9 cellular contexts compared by ENCODE assay signal in the genomic region with DNA sequence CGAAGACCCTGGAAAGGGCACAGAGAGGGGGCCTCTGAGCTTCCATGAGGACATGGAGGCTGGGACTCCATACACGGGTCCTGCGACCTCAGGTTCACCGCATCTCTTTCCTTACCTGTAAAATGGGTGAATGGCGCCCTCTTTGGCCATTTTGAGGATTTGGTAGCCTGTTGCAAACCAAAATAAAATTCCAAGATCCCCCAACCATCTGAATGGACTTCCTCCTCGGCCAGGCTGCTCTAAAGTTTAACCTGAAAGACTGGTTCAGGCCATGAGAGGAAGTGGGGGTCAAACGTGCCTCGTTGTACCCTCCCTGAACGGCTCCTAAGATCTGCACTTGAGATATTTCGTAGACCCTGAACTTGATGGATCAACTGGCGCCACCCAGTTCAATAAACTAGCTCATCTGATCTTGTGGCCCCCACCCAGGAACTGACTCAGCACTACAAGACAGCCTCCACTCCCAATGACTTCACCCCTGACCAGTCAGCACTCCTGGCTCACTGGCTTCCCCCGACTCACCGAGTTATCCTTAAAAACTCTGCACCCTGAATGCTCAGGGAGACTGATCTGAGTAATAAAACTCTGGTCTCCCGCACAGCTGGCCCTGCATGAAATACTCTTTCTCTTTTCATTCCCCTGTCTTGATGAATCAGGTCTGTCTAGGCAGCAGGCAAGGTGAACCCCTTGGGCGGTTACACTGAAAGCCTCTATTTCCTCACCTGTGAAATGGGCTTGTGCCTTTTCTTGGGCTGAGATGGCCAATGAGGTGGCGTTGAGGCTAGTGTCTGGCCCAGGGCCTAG. TPM values are rescaled to one million over a fixed set of nuclear protein-coding genes. Genes with fewer than 3 reads are reported as not detected.
A peak's percentile ranks its signal among the peaks of the same experiment; 100 is the strongest.
DNase-seq lines count a peak whose midpoint lies in the region; ATAC-seq and TF ChIP-seq lines count a peak whose summit lies in the region.
"Had no signal": no experiment of that assay in that cellular context is flagged by ENCODE, and none has a peak within 500 bp of the region (broad histone marks: within the 10 kb centered on the region; RNA-seq: fewer than 3 reads in every experiment).

No MANE protein-coding gene starts in this region.

- DNase-seq in DMS53 (lab: John Stamatoyannopoulos, UW), result peak; percentile 67
- DNase-seq in IMR-90, result peak; percentile 51
- DNase-seq in brain microvascular endothelial cell, result peak; percentile 71
- peak; percentile 90 for DNase-seq in mesendoderm
- no peak for DNase-seq in SIG-M5 (lab: John Stamatoyannopoulos, UW)
- no peak for DNase-seq in middle frontal gyrus (ENCODE audit: extremely low spot score, low spot score)
- no peak for DNase-seq in stimulated activated effector memory CD8-positive, alpha-beta T cell treated with anti-CD3 and anti-CD28 coated beads, Interleukin-12 subunit alpha, Interleukin-12 subunit beta, amount 100 ng/mL, for 72 hours (ENCODE audit: low spot score in 2 of 2)
- no peak for DNase-seq in anterior cingulate cortex (lab: John Stamatoyannopoulos, UW)

- H3K9me3 Mint-ChIP-seq in stimulated activated effector memory CD8-positive, alpha-beta T cell treated with anti-CD3 and anti-CD28 coated beads, Interleukin-12 subunit alpha, Interleukin-12 subunit beta, amount 100 ng/mL, for 72 hours, result no peaks in the 10 kb centered on the region

- no peak overlapping the region for H4K91ac ChIP-seq in IMR-90 (ENCODE audit: insufficient read depth, low read depth, low read length)

- H2BK120ac ChIP-seq in IMR-90 (ENCODE audit: low read depth, low read length) (no peak overlapping the region; the same call in 1 of the 2 replicates), mesendoderm (ENCODE audit: low read depth, low read length) (no peak overlapping the region)

- peaks cover 29% of the 10 kb centered on the region for H3K27me3 ChIP-seq in IMR-90 (ENCODE audit: control insufficient read depth, insufficient read depth, low read length)
- H3K27me3 ChIP-seq in brain microvascular endothelial cell (replicated peaks), result no peaks in the 10 kb centered on the region
- H3K27me3 ChIP-seq in mesendoderm (ENCODE audit: insufficient read depth, low read length, poor library complexity), result no peaks in the 10 kb centered on the region

- in situ Hi-C loops in IMR-90 (cut with MboI; ENCODE audit: low sequenced_read_pairs), result no loop called here
- in situ Hi-C loops in brain microvascular endothelial cell (cut with HindIII; ENCODE audit: low pct_ligation_motif_present, low sequenced_read_pairs), result no loop called here

- dilution Hi-C loops in IMR-90 (cut with HindIII; ENCODE audit: low sequenced_read_pairs, unreplicated experiment), result no loop called here

- 72% methylated on average over 10 of the region's 16 CpGs; no CpG with 5 or more reads in 1 of the 2 experiments for WGBS in IMR-90 (ENCODE audit: extremely low coverage in 2 of 2, insufficient read length in 1 of 2), 2 experiments
- no CpG with 5 or more reads among the region's 16 CpGs for WGBS in mesendoderm (ENCODE audit: extremely low coverage, insufficient coverage, low lambda C conversion rate)

- H3K4me3 ChIP-seq in IMR-90 (ENCODE audit: insufficient read depth, low read depth, low read length) (no peak overlapping the region), brain microvascular endothelial cell (ENCODE audit: low read depth, low read length) (no peak overlapping the region), mesendoderm (ENCODE audit: low read length) (no peak overlapping the region)
- H3K4me3 ChIP-seq: SK-N-MC had no signal

- H3K36me3 ChIP-seq in IMR-90 (ENCODE audit: control insufficient read depth, insufficient read depth, low read length), result no peaks in the 10 kb centered on the region
- no peaks in the 10 kb centered on the region for H3K36me3 ChIP-seq in brain microvascular endothelial cell (replicated peaks)
- no peaks in the 10 kb centered on the region for H3K36me3 ChIP-seq in mesendoderm (ENCODE audit: control insufficient read depth, insufficient read depth, low read length)

- H3K9ac ChIP-seq in IMR-90 (ENCODE audit: low read depth, low read length) (no peak overlapping the region), mesendoderm (ENCODE audit: low read length) (no peak overlapping the region)

- H4K8ac ChIP-seq in IMR-90 (ENCODE audit: low read depth in 2 of 2, low read length in 2 of 2), result no peak overlapping the region
- H4K8ac ChIP-seq in mesendoderm (ENCODE audit: low read depth, low read length), result no peak overlapping the region

- H4K20me1 ChIP-seq in IMR-90 (ENCODE audit: insufficient read depth, low read length), result no peaks in the 10 kb centered on the region

- H3K4me1 Mint-ChIP-seq in stimulated activated effector memory CD8-positive, alpha-beta T cell treated with anti-CD3 and anti-CD28 coated beads, Interleukin-12 subunit alpha, Interleukin-12 subunit beta, amount 100 ng/mL, for 72 hours, result no peaks in the 10 kb centered on the region

- H3K79me2 ChIP-seq in mesendoderm (ENCODE audit: control insufficient read depth, insufficient read depth, low read length), result no peaks in the 10 kb centered on the region

- no peak overlapping the region for H3K18ac ChIP-seq in IMR-90 (ENCODE audit: low read depth, low read length)
- no peak overlapping the region for H3K18ac ChIP-seq in mesendoderm (ENCODE audit: low read length)

- intact Hi-C loops in IMR-90 (cut with micrococcal nuclease), result loop anchor here (1.0 kb wide), 1 partner anchor 79 kb away; no protein-coding TSS in a partner anchor

- H3K4me1 ChIP-seq in IMR-90 (ENCODE audit: control insufficient read depth, insufficient read depth, low read length) (peaks cover 2% of the 10 kb centered on the region; the same call in 1 of the 2 replicates), mesendoderm (ENCODE audit: control insufficient read depth, low read depth, low read length) (peaks cover 3% of the 10 kb centered on the region)

- H2AK9ac ChIP-seq in IMR-90 (replicated peaks; ENCODE audit: low read depth, low read length, poor library complexity), result no peak overlapping the region

- peak; percentile 47 for TF ChIP-seq RAD21 in IMR-90 (IDR thresholded peaks at IDR 0.05; ENCODE audit: low read length)

- POLR2A ChIA-PET in IMR-90 (lab: Charles Lee; ENCODE audit: unreplicated experiment), result no interaction called here

- H3K23ac ChIP-seq in IMR-90 (ENCODE audit: low read depth, low read length) (no peak overlapping the region), mesendoderm (ENCODE audit: low read length) (no peak overlapping the region)

- no TSS peak for BruUV-seq in IMR-90 (replicated peaks; lab: Mats Ljungman, UMichigan)

- H2AK5ac ChIP-seq in IMR-90 (ENCODE audit: low read depth, low read length) (no peak overlapping the region; the same call in 1 of the 2 replicates), mesendoderm (ENCODE audit: low read length) (peak overlapping the region; percentile 45)

- H3K36me3 Mint-ChIP-seq in stimulated activated effector memory CD8-positive, alpha-beta T cell treated with anti-CD3 and anti-CD28 coated beads, Interleukin-12 subunit alpha, Interleukin-12 subunit beta, amount 100 ng/mL, for 72 hours, result no peaks in the 10 kb centered on the region

- H3K9me1 ChIP-seq in IMR-90 (ENCODE audit: insufficient read depth, low read length), result no peaks in the 10 kb centered on the region

- H3K4me3 Mint-ChIP-seq in stimulated activated effector memory CD8-positive, alpha-beta T cell treated with anti-CD3 and anti-CD28 coated beads, Interleukin-12 subunit alpha, Interleukin-12 subunit beta, amount 100 ng/mL, for 72 hours, result no peak overlapping the region

- no peak overlapping the region for H4K5ac ChIP-seq in IMR-90 (ENCODE audit: low read depth, low read length)
- H4K5ac ChIP-seq in mesendoderm (ENCODE audit: low read length), result no peak overlapping the region

- H3K56ac ChIP-seq in IMR-90 (ENCODE audit: extremely low read depth, insufficient read depth, low read length) (no peak overlapping the region), mesendoderm (ENCODE audit: low read length) (peak overlapping the region; percentile 73)

- H2BK5ac ChIP-seq in IMR-90 (ENCODE audit: low read depth, low read length, poor library complexity, severe bottlenecking) (no peak overlapping the region), mesendoderm (ENCODE audit: low read length) (peak overlapping the region; percentile 35)

- H3K4me2 ChIP-seq in IMR-90 (ENCODE audit: low read depth, low read length) (no peak overlapping the region), mesendoderm (ENCODE audit: low read length) (no peak overlapping the region)

- peak; percentile 50 for ATAC-seq in IMR-90 (ENCODE audit: low read depth)
- no peak for ATAC-seq in stimulated activated effector memory CD8-positive, alpha-beta T cell treated with anti-CD3 and anti-CD28 coated beads, Interleukin-12 subunit alpha, Interleukin-12 subunit beta, amount 100 ng/mL, for 72 hours

- no peak overlapping the region for H3K14ac ChIP-seq in IMR-90 (replicated peaks; ENCODE audit: low read depth, low read length)

- H3K79me1 ChIP-seq in IMR-90 (ENCODE audit: low read depth in 1 of 2, low read length in 2 of 2) (no peaks in the 10 kb centered on the region), mesendoderm (ENCODE audit: low read length) (no peaks in the 10 kb centered on the region)

- no peak for TF ChIP-seq POLR2A in IMR-90 (IDR thresholded peaks at IDR 0.05; ENCODE audit: low read depth, low read length)

- no peak overlapping the region for H2AFZ ChIP-seq in IMR-90 (replicated peaks; ENCODE audit: low read length, poor library complexity)

- TF ChIP-seq CTCF in IMR-90 (conservative IDR thresholded peaks at IDR 0.05; ENCODE audit: low read depth, low read length), result peak; percentile 35
- no peak for TF ChIP-seq CTCF in brain microvascular endothelial cell (IDR thresholded peaks at IDR 0.05; ENCODE audit: low read depth, low read length, missing control alignments)

- peaks cover 2% of the 10 kb centered on the region for H3K9me3 ChIP-seq in IMR-90 (ENCODE audit: control insufficient read depth, insufficient read depth, low read length)

- no peak overlapping the region for H3K27ac Mint-ChIP-seq in stimulated activated effector memory CD8-positive, alpha-beta T cell treated with anti-CD3 and anti-CD28 coated beads, Interleukin-12 subunit alpha, Interleukin-12 subunit beta, amount 100 ng/mL, for 72 hours

- H3K27ac ChIP-seq in IMR-90 (ENCODE audit: insufficient read depth, low read length), result no peak overlapping the region
- H3K27ac ChIP-seq in brain microvascular endothelial cell, result peak overlapping the region; percentile 29
- H3K27ac ChIP-seq in mesendoderm (ENCODE audit: low read depth, low read length), result no peak overlapping the region
- H3K27ac ChIP-seq: SK-N-MC had no signal

- no peak overlapping the region for H2BK20ac ChIP-seq in IMR-90 (ENCODE audit: low read depth, low read length)

- H3K4ac ChIP-seq in IMR-90 (ENCODE audit: low read depth, low read length) (no peak overlapping the region), mesendoderm (ENCODE audit: low read depth, low read length) (peak overlapping the region; percentile 46)

- CTCF ChIA-PET in IMR-90 (lab: Yijun Ruan, JAX), result interaction anchor here (1.2 kb wide), 1 partner anchor 79 kb away, joined by 3 read pairs; no protein-coding TSS in a partner anchor

- H2BK15ac ChIP-seq in IMR-90 (ENCODE audit: low read depth, low read length) (no peak overlapping the region), mesendoderm (replicated peaks; ENCODE audit: low read depth) (no peak overlapping the region)

RNA-seq across cellular contexts. Expression of gene GPR78, which starts 32.9 kb away (rescaled TPM):
- under 0.01 TPM in 2 replicates for total RNA-seq in IMR-90 (2012; rRNA removed)
- polyA plus RNA-seq in IMR-90 (2012; rRNA removed), result 0.07 and 0.10 TPM in 2 replicates
- polyA plus RNA-seq in IMR-90 (2012; cell fraction: cytosol; rRNA removed), result 0.03 and 0.05 TPM in 2 replicates
- polyA plus RNA-seq in IMR-90 (2012; cell fraction: nucleus; rRNA removed; ENCODE audit: low replicate concordance), result 1.3 and 1.7 TPM in 2 replicates
- 1.5 TPM for polyA plus RNA-seq in mesendoderm (2013, experiment 1 of 2)
- polyA plus RNA-seq in mesendoderm (2013, experiment 2 of 2), result 1.4 TPM

RNA-seq across cellular contexts. Expression of gene CPZ, which starts 45.3 kb away (rescaled TPM):
- total RNA-seq in IMR-90 (2012; rRNA removed), result 0.56 and 0.90 TPM in 2 replicates
- 8.2 and 10.3 TPM in 2 replicates for polyA plus RNA-seq in IMR-90 (2012; rRNA removed)
- 4.7 and 16.0 TPM in 2 replicates for polyA plus RNA-seq in IMR-90 (2012; cell fraction: cytosol; rRNA removed)
- 34.2 and 49.3 TPM in 2 replicates for polyA plus RNA-seq in IMR-90 (2012; cell fraction: nucleus; rRNA removed; ENCODE audit: low replicate concordance)
- polyA plus RNA-seq in mesendoderm (2013, experiment 1 of 2), result 20.5 TPM
- 19.9 TPM for polyA plus RNA-seq in mesendoderm (2013, experiment 2 of 2)

Comparison
In these comparisons a context has a peak if more than half of its experiments do, and no peak if none do; other contexts are left out.
1. DNase-seq: peak in DMS53 (single experiment), IMR-90 (single experiment), brain microvascular endothelial cell (single experiment) and mesendoderm (single experiment); none in SIG-M5 (single experiment), middle frontal gyrus (single experiment), stimulated activated effector memory CD8-positive, alpha-beta T cell treated with anti-CD3 and anti-CD28 coated beads, Interleukin-12 subunit alpha, Interleukin-12 subunit beta, amount 100 ng/mL, for 72 hours (0 of 2) and anterior cingulate cortex (0 of 58).